ENCODE assay signal across 8 cellular contexts in the genomic region with DNA sequence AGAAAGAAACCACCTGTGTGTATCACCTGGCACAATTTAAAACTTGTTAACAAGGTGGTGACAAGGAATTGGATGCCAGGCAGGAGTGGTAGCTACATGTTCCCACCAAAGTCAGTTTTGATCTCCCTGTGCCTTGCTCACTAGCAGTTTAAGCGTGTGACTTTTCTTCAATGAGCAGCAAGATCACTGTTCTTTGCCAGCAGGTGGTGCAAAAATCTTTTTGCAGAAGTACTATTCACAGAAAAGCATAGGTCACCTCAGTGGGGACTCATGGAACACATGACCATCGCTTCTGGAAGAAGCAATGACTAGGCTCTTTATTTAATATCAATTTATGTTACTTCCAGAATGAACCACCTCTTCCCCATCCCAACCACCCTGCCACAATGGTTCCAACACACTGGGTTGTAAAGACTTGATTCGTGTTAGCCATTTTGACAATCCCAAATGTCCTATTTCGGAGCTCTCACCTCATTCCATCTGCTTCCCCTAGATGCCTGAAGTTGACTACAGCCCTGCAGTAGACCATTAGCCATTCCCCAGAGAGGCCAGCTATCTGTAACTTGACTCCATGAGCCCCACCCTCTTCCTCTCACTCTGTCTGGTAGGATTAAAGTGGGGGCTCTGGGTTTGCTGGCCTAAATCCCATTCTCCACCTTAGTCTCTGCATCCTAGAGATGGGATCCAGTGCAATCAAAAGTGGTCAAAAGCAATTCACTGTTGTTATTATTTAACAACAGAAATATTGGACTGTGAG. TPM values are rescaled to one million over a fixed set of nuclear protein-coding genes. Genes with fewer than 3 reads are reported as not detected.
A peak's percentile ranks its signal among the peaks of the same experiment; 100 is the strongest.
DNase-seq lines count a peak whose midpoint lies in the region; ATAC-seq and TF ChIP-seq lines count a peak whose summit lies in the region.

No MANE protein-coding gene starts in this region.

- peaks cover 12% of the 10 kb centered on the region for H3K27me3 Mint-ChIP-seq in activated CD4-positive, alpha-beta T cell treated with anti-CD3 and anti-CD28 coated beads, Interleukin-2, amount 10 ng/mL, durations not matched to agents 24 days and 14 days

- H3K4me3 Mint-ChIP-seq in activated CD4-positive, alpha-beta T cell treated with anti-CD3 and anti-CD28 coated beads, Interleukin-2, amount 10 ng/mL, durations not matched to agents 24 days and 14 days: no peak overlapping the region

- no peaks in the 10 kb centered on the region for H4K20me1 ChIP-seq in OCI-LY1 (ENCODE audit: insufficient read depth, low read length)

- H3K36me3 Mint-ChIP-seq in activated CD4-positive, alpha-beta T cell treated with anti-CD3 and anti-CD28 coated beads, Interleukin-2, amount 10 ng/mL, durations not matched to agents 24 days and 14 days (ENCODE audit: low read depth): no peaks in the 10 kb centered on the region

- WGBS in testis, 2 donors: 84 to 91% methylated on average over 4 of the region's 4 CpGs

- DNase-seq in activated CD4-positive, alpha-beta T cell treated with anti-CD3 and anti-CD28 coated beads, Interleukin-2, amount 10 ng/mL, durations not matched to agents 24 days and 14 days: peak; percentile 63
- DNase-seq in activated CD4-positive, alpha-beta T cell treated with anti-CD3 and anti-CD28 coated beads for 4 hours: no peak
- DNase-seq in foreskin melanocyte: peak; percentile 42
- DNase-seq in testis: peak; percentile 39
- no peak for DNase-seq in NCI-H146 (lab: John Stamatoyannopoulos, UW)
- no peak for DNase-seq in stimulated activated CD4-positive, alpha-beta T cell treated with anti-CD3 and anti-CD28 coated beads, Interleukin-1b, Interleukin-23, amount 100 ng/mL, for 48 hours

- H3K27me3 ChIP-seq in OCI-LY1 (ENCODE audit: insufficient read depth, low read length) (no peaks in the 10 kb centered on the region), testis (no peaks in the 10 kb centered on the region)

- peak; percentile 26; the same call in 1 of the 2 replicates for TF ChIP-seq CTCF in OCI-LY1 (IDR thresholded peaks at IDR 0.05; ENCODE audit: low read length)
- TF ChIP-seq CTCF in testis (IDR thresholded peaks at IDR 0.05): peak in 2 of 3 experiments; percentile 12

- H3K27ac ChIP-seq in OCI-LY1 (ENCODE audit: low read depth, low read length, poor library complexity, severe bottlenecking) (no peak overlapping the region), testis (no peak overlapping the region)

- H3K9me3 Mint-ChIP-seq in activated CD4-positive, alpha-beta T cell treated with anti-CD3 and anti-CD28 coated beads, Interleukin-2, amount 10 ng/mL, durations not matched to agents 24 days and 14 days: no peaks in the 10 kb centered on the region

- H3K9me3 ChIP-seq in OCI-LY1 (ENCODE audit: low read length): no peaks in the 10 kb centered on the region
- no peaks in the 10 kb centered on the region for H3K9me3 ChIP-seq in testis

- H2AFZ ChIP-seq in OCI-LY1 (ENCODE audit: low read length): no peak overlapping the region

- no peaks in the 10 kb centered on the region for H3K79me2 ChIP-seq in OCI-LY1 (ENCODE audit: insufficient read depth, low read length)

- H3F3A ChIP-seq in OCI-LY1 (ENCODE audit: insufficient read depth, low read length): no peaks in the 10 kb centered on the region

- ATAC-seq in GM19035 (IDR thresholded peaks at IDR 0.05; ENCODE audit: unreplicated experiment): no peak

- no peaks in the 10 kb centered on the region for H3K9me2 ChIP-seq in OCI-LY1 (ENCODE audit: low read depth, low read length)

- H3K36me3 ChIP-seq in OCI-LY1 (ENCODE audit: insufficient read depth, low read length) (no peaks in the 10 kb centered on the region), testis (ENCODE audit: low read depth, missing control alignments) (no peaks in the 10 kb centered on the region)

- TF ChIP-seq POLR2A in testis (IDR thresholded peaks at IDR 0.05): no peak

- H3K9ac ChIP-seq in OCI-LY1 (ENCODE audit: low read length): no peak overlapping the region

- no peak overlapping the region for H3K4me2 ChIP-seq in OCI-LY1 (ENCODE audit: low read length)

- no peak overlapping the region for H3K27ac Mint-ChIP-seq in activated CD4-positive, alpha-beta T cell treated with anti-CD3 and anti-CD28 coated beads, Interleukin-2, amount 10 ng/mL, durations not matched to agents 24 days and 14 days

- no peaks in the 10 kb centered on the region for H3K4me1 ChIP-seq in OCI-LY1 (ENCODE audit: insufficient read depth, low read length, severe bottlenecking)
- no peaks in the 10 kb centered on the region for H3K4me1 ChIP-seq in testis

- intact Hi-C loops in activated CD4-positive, alpha-beta T cell treated with anti-CD3 and anti-CD28 coated beads, Interleukin-2, amount 10 ng/mL, durations not matched to agents 24 days and 14 days (cut with micrococcal nuclease): no loop called here
- intact Hi-C loops in testis (cut with DNase I; ENCODE audit: low total_unique reads): no loop called here

- no peak overlapping the region for H3K4me3 ChIP-seq in OCI-LY1 (ENCODE audit: low read depth, low read length, poor library complexity, severe bottlenecking)
- no peak overlapping the region for H3K4me3 ChIP-seq in testis

- H3K4me1 Mint-ChIP-seq in activated CD4-positive, alpha-beta T cell treated with anti-CD3 and anti-CD28 coated beads, Interleukin-2, amount 10 ng/mL, durations not matched to agents 24 days and 14 days: no peaks in the 10 kb centered on the region

RNA-seq across cellular contexts. Expression of gene TNFRSF19, which starts 59.1 kb away (rescaled TPM):
- not detected in 2 replicates for total RNA-seq in activated CD4-positive, alpha-beta T cell treated with anti-CD3 and anti-CD28 coated beads, Interleukin-2, amount 10 ng/mL, durations not matched to agents 24 days and 14 days
- 1 to 10 TPM; 6.2 to 8.4 TPM for total RNA-seq in testis
- polyA plus RNA-seq in testis (ENCODE audit: insufficient read depth, low read depth, low replicate concordance): 5.7 TPM

Comparison
In these comparisons a context has a peak if more than half of its experiments do, and no peak if none do; other contexts are left out.
1. DNase-seq: peak in activated CD4-positive, alpha-beta T cell treated with anti-CD3 and anti-CD28 coated beads, Interleukin-2, amount 10 ng/mL, durations not matched to agents 24 days and 14 days (single experiment), foreskin melanocyte (single experiment) and testis (single experiment); none in activated CD4-positive, alpha-beta T cell treated with anti-CD3 and anti-CD28 coated beads for 4 hours (0 of 2), NCI-H146 (single experiment) and stimulated activated CD4-positive, alpha-beta T cell treated with anti-CD3 and anti-CD28 coated beads, Interleukin-1b, Interleukin-23, amount 100 ng/mL, for 48 hours (single experiment).